ENCODE assay signal across 15 cellular contexts in genomic region chr12:4221157-4221556, GRCh38.
"Had no signal": no experiment of that assay in that cellular context is flagged by ENCODE, and none has a peak within 500 bp of the region (broad histone marks: within the 10 kb centered on the region; RNA-seq: fewer than 3 reads in every experiment).

No MANE protein-coding gene starts in this region.

- H3K36me3 Mint-ChIP-seq: memory B cell; natural killer cell treated with Interleukin-12 subunit alpha and Interleukin-12 subunit beta and Interleukin-15 and Interleukin-18, amount 100 ng/mL, for 72 hours had no signal

- H3K27ac ChIP-seq: psoas muscle, SJSA1, stomach, thoracic aorta had no signal

- H3K27ac Mint-ChIP-seq: activated CD4-positive, alpha-beta memory T cell treated with anti-CD3 and anti-CD28 coated beads, Interleukin-2, amount 10 ng/mL, durations not matched to agents 7 days and 5 days; activated T-cell treated with anti-CD3 and anti-CD28 coated beads, Interleukin-2, amount 50 U/mL, for 72 hours; memory B cell; natural killer cell treated with Interleukin-12 subunit alpha and Interleukin-12 subunit beta and Interleukin-15 and Interleukin-18, amount 100 ng/mL, for 72 hours had no signal

- H3K9me3 Mint-ChIP-seq: activated T-cell treated with anti-CD3 and anti-CD28 coated beads, Interleukin-2, amount 50 U/mL, for 72 hours; central memory CD8-positive, alpha-beta T cell; memory B cell; natural killer cell treated with Interleukin-12 subunit alpha and Interleukin-12 subunit beta and Interleukin-15 and Interleukin-18, amount 100 ng/mL, for 72 hours had no signal

- H3K4me1 ChIP-seq: psoas muscle, SJSA1, stomach had no signal

- DNase-seq: activated CD4-positive, alpha-beta memory T cell treated with anti-CD3 and anti-CD28 coated beads, Interleukin-2, amount 10 ng/mL, durations not matched to agents 7 days and 5 days; activated gamma-delta T cell treated with Interleukin-2 at 50 U/mL for 16 hours; activated T-cell treated with anti-CD3 and anti-CD28 coated beads, Interleukin-2, amount 50 U/mL, for 72 hours; psoas muscle; stimulated activated CD4-positive, alpha-beta T cell treated with anti-CD3 and anti-CD28 coated beads, Interleukin-12 subunit alpha, Interleukin-12 subunit beta, amount 100 ng/mL, for 4 hours; stimulated activated CD4-positive, alpha-beta T cell treated with anti-CD3 and anti-CD28 coated beads, Interleukin-2, amount 100 ng/mL, for 48 hours; stimulated activated CD8-positive, alpha-beta memory T cell treated with anti-CD3 and anti-CD28 coated beads, Interleukin-4, amount 100 ng/mL, for 48 hours; stomach; SW 1271 had no signal

- H3K27me3 ChIP-seq: SJSA1 had no signal

- H3K4me3 Mint-ChIP-seq: activated CD4-positive, alpha-beta memory T cell treated with anti-CD3 and anti-CD28 coated beads, Interleukin-2, amount 10 ng/mL, durations not matched to agents 7 days and 5 days; activated T-cell treated with anti-CD3 and anti-CD28 coated beads, Interleukin-2, amount 50 U/mL, for 72 hours; central memory CD8-positive, alpha-beta T cell; memory B cell; natural killer cell treated with Interleukin-12 subunit alpha and Interleukin-12 subunit beta and Interleukin-15 and Interleukin-18, amount 100 ng/mL, for 72 hours had no signal

- H3K36me3 ChIP-seq: SJSA1, stomach, thoracic aorta had no signal

- H3K9me3 ChIP-seq: SJSA1, thoracic aorta had no signal

- ATAC-seq: activated T-cell treated with anti-CD3 and anti-CD28 coated beads, Interleukin-2, amount 50 U/mL, for 72 hours; natural killer cell treated with Interleukin-12 subunit alpha and Interleukin-12 subunit beta and Interleukin-15 and Interleukin-18, amount 100 ng/mL, for 72 hours; psoas muscle; sciatic nerve had no signal

- H3K27me3 Mint-ChIP-seq: central memory CD8-positive, alpha-beta T cell; memory B cell; natural killer cell treated with Interleukin-12 subunit alpha and Interleukin-12 subunit beta and Interleukin-15 and Interleukin-18, amount 100 ng/mL, for 72 hours had no signal

- H3K4me3 ChIP-seq: psoas muscle, SJSA1, stomach, thoracic aorta had no signal
